Comparison of ENCODE assay signal across 2 cellular contexts in the genomic region with DNA sequence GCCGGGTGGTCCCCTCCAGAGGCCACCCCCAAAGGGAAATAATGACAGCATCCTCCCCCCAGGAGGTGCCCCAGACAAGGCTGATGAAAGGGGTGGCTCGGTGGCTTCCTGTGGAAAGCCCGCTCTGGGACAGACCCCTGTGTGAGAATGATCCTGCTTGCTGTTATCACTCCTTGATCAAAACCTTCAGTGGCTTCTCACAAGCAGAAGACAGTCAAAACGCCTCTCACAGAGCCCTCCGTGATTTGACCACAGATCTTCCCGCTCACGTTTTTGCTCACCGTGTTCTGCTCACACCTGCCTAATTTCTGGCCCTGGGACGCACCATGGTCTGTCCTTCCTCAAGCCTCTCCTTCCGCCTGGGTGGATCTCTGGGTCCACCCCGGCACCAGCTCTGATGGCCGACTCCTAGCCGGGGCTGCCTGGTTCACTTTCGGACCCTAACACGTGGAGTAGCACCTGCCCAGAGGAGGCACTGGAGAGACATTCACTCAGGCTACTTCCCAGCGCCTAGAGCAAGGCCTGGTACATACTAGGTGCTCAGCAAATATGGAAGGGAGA.
TF ChIP-seq lines count a peak whose summit lies in the region.

No MANE protein-coding gene starts in this region.

TF ChIP-seq in A549, 52 proteins besides CTCF, POLR2A, EP300 and RAD21 (continued from another document and continues in another):
- TF ChIP-seq, protein P1, sequence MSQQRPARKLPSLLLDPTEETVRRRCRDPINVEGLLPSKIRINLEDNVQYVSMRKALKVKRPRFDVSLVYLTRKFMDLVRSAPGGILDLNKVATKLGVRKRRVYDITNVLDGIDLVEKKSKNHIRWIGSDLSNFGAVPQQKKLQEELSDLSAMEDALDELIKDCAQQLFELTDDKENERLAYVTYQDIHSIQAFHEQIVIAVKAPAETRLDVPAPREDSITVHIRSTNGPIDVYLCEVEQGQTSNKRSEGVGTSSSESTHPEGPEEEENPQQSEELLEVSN (IDR thresholded peaks at IDR 0.05; ENCODE audit: borderline replicate concordance, low read depth): peak; percentile 50; the same call in 1 of the 2 replicates
- TF ChIP-seq, protein P2, sequence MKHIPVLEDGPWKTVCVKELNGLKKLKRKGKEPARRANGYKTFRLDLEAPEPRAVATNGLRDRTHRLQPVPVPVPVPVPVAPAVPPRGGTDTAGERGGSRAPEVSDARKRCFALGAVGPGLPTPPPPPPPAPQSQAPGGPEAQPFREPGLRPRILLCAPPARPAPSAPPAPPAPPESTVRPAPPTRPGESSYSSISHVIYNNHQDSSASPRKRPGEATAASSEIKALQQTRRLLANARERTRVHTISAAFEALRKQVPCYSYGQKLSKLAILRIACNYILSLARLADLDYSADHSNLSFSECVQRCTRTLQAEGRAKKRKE (CRISPR knock-in tag; IDR thresholded peaks at IDR 0.05; ENCODE audit: low read depth): no peak
- TF ChIP-seq JUNB (IDR thresholded peaks at IDR 0.05) (no peak), RCOR1 (IDR thresholded peaks at IDR 0.05; ENCODE audit: low read depth, low read length) (no peak), CEBPB (IDR thresholded peaks at IDR 0.05) (no peak), FOSB (CRISPR knock-in tag; IDR thresholded peaks at IDR 0.05) (no peak), HOXB5 (CRISPR knock-in tag; IDR thresholded peaks at IDR 0.05) (no peak), PHF8 (IDR thresholded peaks at IDR 0.05; ENCODE audit: borderline replicate concordance, low read depth) (no peak), NFE2L2 (conservative IDR thresholded peaks at IDR 0.05; ENCODE audit: low read length) (no peak), BHLHE40 (IDR thresholded peaks at IDR 0.05; ENCODE audit: low read depth, low read length) (no peak), FOSL2 (IDR thresholded peaks at IDR 0.05) (no peak), FOSL2 (CRISPR knock-in tag; IDR thresholded peaks at IDR 0.05) (no peak), NPAS2 (CRISPR knock-in tag; IDR thresholded peaks at IDR 0.05; ENCODE audit: borderline replicate concordance) (no peak), JUN (IDR thresholded peaks at IDR 0.05) (peak in 1 of 2 experiments; percentile 23; a peak in 2 of 5 replicates), MYC (IDR thresholded peaks at IDR 0.05; ENCODE audit: borderline replicate concordance, low read length) (no peak), KDM1A (IDR thresholded peaks at IDR 0.05; ENCODE audit: low read depth) (no peak), EHMT2 (IDR thresholded peaks at IDR 0.05; ENCODE audit: low read depth) (no peak), MAFK (IDR thresholded peaks at IDR 0.05; ENCODE audit: partially characterized antibody) (no peak), CHD4 (IDR thresholded peaks at IDR 0.05; ENCODE audit: borderline replicate concordance) (no peak), RFX5 (IDR thresholded peaks at IDR 0.05) (no peak), HOXB13 (CRISPR knock-in tag; IDR thresholded peaks at IDR 0.05; ENCODE audit: low read depth) (peak; percentile 32; the same call in 1 of the 2 replicates), RARB (CRISPR knock-in tag; IDR thresholded peaks at IDR 0.05) (no peak)
- TF ChIP-seq, protein P3, sequence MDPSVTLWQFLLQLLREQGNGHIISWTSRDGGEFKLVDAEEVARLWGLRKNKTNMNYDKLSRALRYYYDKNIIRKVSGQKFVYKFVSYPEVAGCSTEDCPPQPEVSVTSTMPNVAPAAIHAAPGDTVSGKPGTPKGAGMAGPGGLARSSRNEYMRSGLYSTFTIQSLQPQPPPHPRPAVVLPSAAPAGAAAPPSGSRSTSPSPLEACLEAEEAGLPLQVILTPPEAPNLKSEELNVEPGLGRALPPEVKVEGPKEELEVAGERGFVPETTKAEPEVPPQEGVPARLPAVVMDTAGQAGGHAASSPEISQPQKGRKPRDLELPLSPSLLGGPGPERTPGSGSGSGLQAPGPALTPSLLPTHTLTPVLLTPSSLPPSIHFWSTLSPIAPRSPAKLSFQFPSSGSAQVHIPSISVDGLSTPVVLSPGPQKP (IDR thresholded peaks at IDR 0.05; ENCODE audit: low read depth, low read length): no peak
- TF ChIP-seq, protein P4, sequence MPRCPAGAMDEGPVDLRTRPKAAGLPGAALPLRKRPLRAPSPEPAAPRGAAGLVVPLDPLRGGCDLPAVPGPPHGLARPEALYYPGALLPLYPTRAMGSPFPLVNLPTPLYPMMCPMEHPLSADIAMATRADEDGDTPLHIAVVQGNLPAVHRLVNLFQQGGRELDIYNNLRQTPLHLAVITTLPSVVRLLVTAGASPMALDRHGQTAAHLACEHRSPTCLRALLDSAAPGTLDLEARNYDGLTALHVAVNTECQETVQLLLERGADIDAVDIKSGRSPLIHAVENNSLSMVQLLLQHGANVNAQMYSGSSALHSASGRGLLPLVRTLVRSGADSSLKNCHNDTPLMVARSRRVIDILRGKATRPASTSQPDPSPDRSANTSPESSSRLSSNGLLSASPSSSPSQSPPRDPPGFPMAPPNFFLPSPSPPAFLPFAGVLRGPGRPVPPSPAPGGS (IDR thresholded peaks at IDR 0.05): no peak
- TF ChIP-seq, protein P5, sequence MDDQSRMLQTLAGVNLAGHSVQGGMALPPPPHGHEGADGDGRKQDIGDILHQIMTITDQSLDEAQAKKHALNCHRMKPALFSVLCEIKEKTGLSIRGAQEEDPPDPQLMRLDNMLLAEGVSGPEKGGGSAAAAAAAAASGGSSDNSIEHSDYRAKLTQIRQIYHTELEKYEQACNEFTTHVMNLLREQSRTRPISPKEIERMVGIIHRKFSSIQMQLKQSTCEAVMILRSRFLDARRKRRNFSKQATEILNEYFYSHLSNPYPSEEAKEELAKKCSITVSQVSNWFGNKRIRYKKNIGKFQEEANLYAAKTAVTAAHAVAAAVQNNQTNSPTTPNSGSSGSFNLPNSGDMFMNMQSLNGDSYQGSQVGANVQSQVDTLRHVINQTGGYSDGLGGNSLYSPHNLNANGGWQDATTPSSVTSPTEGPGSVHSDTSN (IDR thresholded peaks at IDR 0.05): 0 out of 2 replicates have a peak, but pooled peaks have one; percentile 13
- TF ChIP-seq, protein P6, sequence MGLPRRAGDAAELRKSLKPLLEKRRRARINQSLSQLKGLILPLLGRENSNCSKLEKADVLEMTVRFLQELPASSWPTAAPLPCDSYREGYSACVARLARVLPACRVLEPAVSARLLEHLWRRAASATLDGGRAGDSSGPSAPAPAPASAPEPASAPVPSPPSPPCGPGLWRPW (IDR thresholded peaks at IDR 0.05): no peak
- TF ChIP-seq, protein P7, sequence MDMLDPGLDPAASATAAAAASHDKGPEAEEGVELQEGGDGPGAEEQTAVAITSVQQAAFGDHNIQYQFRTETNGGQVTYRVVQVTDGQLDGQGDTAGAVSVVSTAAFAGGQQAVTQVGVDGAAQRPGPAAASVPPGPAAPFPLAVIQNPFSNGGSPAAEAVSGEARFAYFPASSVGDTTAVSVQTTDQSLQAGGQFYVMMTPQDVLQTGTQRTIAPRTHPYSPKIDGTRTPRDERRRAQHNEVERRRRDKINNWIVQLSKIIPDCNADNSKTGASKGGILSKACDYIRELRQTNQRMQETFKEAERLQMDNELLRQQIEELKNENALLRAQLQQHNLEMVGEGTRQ (IDR thresholded peaks at IDR 0.05): no peak

TF ChIP-seq in IMR-90, 13 proteins besides CTCF, POLR2A, EP300 and RAD21 (continued from another document):
- TF ChIP-seq SMC3 (IDR thresholded peaks at IDR 0.05; ENCODE audit: low read depth, low read length): no peak
- TF ChIP-seq RFX5 (IDR thresholded peaks at IDR 0.05; ENCODE audit: low read depth, low read length): no peak
- TF ChIP-seq NFE2L2 (IDR thresholded peaks at IDR 0.05; ENCODE audit: low read depth, low read length): no peak
- no peak for TF ChIP-seq CEBPB (IDR thresholded peaks at IDR 0.05; ENCODE audit: low read depth, low read length)
- TF ChIP-seq, protein P7 (IDR thresholded peaks at IDR 0.05; ENCODE audit: low read depth, low read length): no peak
- TF ChIP-seq CHD1 (IDR thresholded peaks at IDR 0.05; ENCODE audit: low read depth, low read length): no peak
- TF ChIP-seq, protein P3 (IDR thresholded peaks at IDR 0.05; ENCODE audit: borderline replicate concordance, low read depth, low read length): no peak
